21 cellular contexts compared by ENCODE assay signal in the genomic region with DNA sequence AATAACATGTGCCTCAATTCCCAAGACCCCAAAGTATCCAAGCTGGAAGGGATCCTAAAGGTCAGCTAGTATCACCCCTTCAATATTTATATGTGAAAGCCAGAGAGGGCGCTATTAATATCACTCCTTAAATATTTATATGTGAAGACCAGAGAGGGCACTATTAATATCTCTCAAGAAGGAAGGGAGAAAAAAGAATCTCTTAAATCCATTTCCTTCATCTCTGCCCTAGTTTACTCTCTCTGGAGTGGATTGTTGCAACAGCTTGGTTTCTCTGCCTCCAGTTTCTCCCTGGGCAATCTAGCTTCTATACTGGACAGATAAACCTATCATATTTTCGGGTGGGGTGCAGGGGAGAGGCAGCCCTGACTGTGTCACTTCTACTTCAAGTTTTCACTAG. TPM values are rescaled to one million over a fixed set of nuclear protein-coding genes. Genes with fewer than 3 reads are reported as not detected.
DNase-seq lines count a peak whose midpoint lies in the region; ATAC-seq and TF ChIP-seq lines count a peak whose summit lies in the region.
"Had no signal": no experiment of that assay in that cellular context is flagged by ENCODE, and none has a peak within 500 bp of the region (broad histone marks: within the 10 kb centered on the region; RNA-seq: fewer than 3 reads in every experiment).

No MANE protein-coding gene starts in this region.

- H3K14ac ChIP-seq in IMR-90 (replicated peaks; ENCODE audit: low read depth, low read length), result peak overlapping the region; percentile 81

- TF ChIP-seq CTCF in IMR-90 (conservative IDR thresholded peaks at IDR 0.05; ENCODE audit: low read depth, low read length) (no peak), fibroblast of lung (conservative IDR thresholded peaks at IDR 0.05 in 1 of 2, IDR thresholded peaks at IDR 0.05 in 1 of 2; ENCODE audit: low read depth in 1 of 2, low read length in 2 of 2) (no peak), mucosa of descending colon (IDR thresholded peaks at IDR 0.05) (no peak), thoracic aorta (IDR thresholded peaks at IDR 0.05) (no peak)

- CTCF ChIA-PET in IMR-90 (lab: Yijun Ruan, JAX), result interaction anchor here (0.8 kb wide), 1 partner anchor 10 kb away, joined by 4 read pairs; no protein-coding TSS in a partner anchor

- no peak overlapping the region for H3K23ac ChIP-seq in IMR-90 (ENCODE audit: low read depth, low read length)

- no peak overlapping the region for H4K5ac ChIP-seq in IMR-90 (ENCODE audit: low read depth, low read length)

- H2AK9ac ChIP-seq in IMR-90 (replicated peaks; ENCODE audit: low read depth, low read length, poor library complexity), result no peak overlapping the region

- H2BK5ac ChIP-seq in IMR-90 (ENCODE audit: low read depth, low read length, poor library complexity, severe bottlenecking), result peak overlapping the region; percentile 28

- no peak overlapping the region for H3K4me2 ChIP-seq in IMR-90 (ENCODE audit: low read depth, low read length)
- no peak overlapping the region for H3K4me2 ChIP-seq in fibroblast of lung (ENCODE audit: extremely low read depth, insufficient read depth, low read length)

- H4K20me1 ChIP-seq in IMR-90 (ENCODE audit: insufficient read depth, low read length) (no peaks in the 10 kb centered on the region), fibroblast of lung (ENCODE audit: control insufficient read depth, extremely low read depth, insufficient read depth, low read length) (no peaks in the 10 kb centered on the region)

- H4K8ac ChIP-seq in IMR-90 (ENCODE audit: low read depth in 2 of 2, low read length in 2 of 2), result no peak overlapping the region

- TF ChIP-seq RAD21 in IMR-90 (IDR thresholded peaks at IDR 0.05; ENCODE audit: low read length), result no peak

- H3K4me1 ChIP-seq in IMR-90 (ENCODE audit: control insufficient read depth, insufficient read depth, low read length) (no peaks in the 10 kb centered on the region), fibroblast of lung (ENCODE audit: control insufficient read depth, extremely low read depth, insufficient read depth, low read length) (no peaks in the 10 kb centered on the region), mucosa of descending colon (ENCODE audit: low read depth) (no peaks in the 10 kb centered on the region), thoracic aorta (ENCODE audit: control insufficient read depth in 1 of 2, low read depth in 2 of 2) (peaks cover 9 to 19% of the 10 kb centered on the region in 2 donors)
- H3K4me1 ChIP-seq: parathyroid adenoma had no signal

- POLR2A ChIA-PET in IMR-90 (lab: Charles Lee; ENCODE audit: unreplicated experiment), result no interaction called here

- H4K91ac ChIP-seq in IMR-90 (ENCODE audit: insufficient read depth, low read depth, low read length), result no peak overlapping the region

- H3K36me3 ChIP-seq in IMR-90 (ENCODE audit: control insufficient read depth, insufficient read depth, low read length) (no peaks in the 10 kb centered on the region), fibroblast of lung (ENCODE audit: control insufficient read depth, insufficient read depth, low read length) (no peaks in the 10 kb centered on the region), mucosa of descending colon (ENCODE audit: low read depth) (no peaks in the 10 kb centered on the region), thoracic aorta (no peaks in the 10 kb centered on the region)
- H3K36me3 ChIP-seq: tibial nerve, WERI-Rb-1 had no signal

- no peak overlapping the region for H2AK5ac ChIP-seq in IMR-90 (ENCODE audit: low read depth, low read length)

- dilution Hi-C loops in IMR-90 (cut with HindIII; ENCODE audit: low sequenced_read_pairs, unreplicated experiment), result no loop called here

- no peak for DNase-seq in IMR-90
- DNase-seq in fibroblast of lung (ENCODE audit: low read depth in 2 of 2), result no peak
- no peak for DNase-seq in mucosa of descending colon
- no peak for DNase-seq in thoracic aorta (ENCODE audit: low spot score)
- no peak for DNase-seq in NCI-H226
- DNase-seq in posterior vena cava (ENCODE audit: low spot score), result no peak
- no peak for DNase-seq in RKO (ENCODE audit: low spot score)
- DNase-seq: activated CD4-positive, alpha-beta T cell treated with anti-CD3 and anti-CD28 coated beads, Interleukin-2, amount 50 U/mL, for 48 hours; activated naive CD4-positive, alpha-beta T cell treated with anti-CD3 and anti-CD28 coated beads, Interleukin-2, amount 10 ng/mL, durations not matched to agents 7 days and 5 days; CD8-positive, alpha-beta memory T cell; cortex of kidney; MV-4-11; naive B cell; NCI-H2029; NCI-H510A treated with DMSO at 0.1 percent for 48 hours; SHP77; stimulated activated CD4-positive, alpha-beta T cell treated with anti-CD3 and anti-CD28 coated beads, Interleukin-12 subunit alpha, Interleukin-12 subunit beta, amount 100 ng/mL, for 4 hours; WERI-Rb-1 had no signal

- peak overlapping the region; percentile 11; the same call in 1 of the 2 replicates for H3K56ac ChIP-seq in IMR-90 (ENCODE audit: extremely low read depth, insufficient read depth, low read length)

- H3K79me2 ChIP-seq in fibroblast of lung (ENCODE audit: control insufficient read depth, insufficient read depth, low read length), result no peaks in the 10 kb centered on the region
- H3K79me2 ChIP-seq: parathyroid adenoma had no signal

- H3K4ac ChIP-seq in IMR-90 (ENCODE audit: low read depth, low read length), result peak overlapping the region; percentile 65; the same call in 1 of the 2 replicates

- no peak overlapping the region for H3K18ac ChIP-seq in IMR-90 (ENCODE audit: low read depth, low read length)

- no peaks in the 10 kb centered on the region for H3K9me3 ChIP-seq in IMR-90 (ENCODE audit: control insufficient read depth, insufficient read depth, low read length)
- no peaks in the 10 kb centered on the region for H3K9me3 ChIP-seq in fibroblast of lung (ENCODE audit: control insufficient read depth, insufficient read depth, low read depth, low read length)
- H3K9me3 ChIP-seq in mucosa of descending colon, result no peaks in the 10 kb centered on the region
- no peaks in the 10 kb centered on the region for H3K9me3 ChIP-seq in thoracic aorta
- H3K9me3 ChIP-seq: tibial nerve had no signal

- WGBS in IMR-90 (ENCODE audit: extremely low coverage in 2 of 2, insufficient read length in 1 of 2), 2 experiments, result no CpG with 5 or more reads among the region's 2 CpGs

- peak overlapping the region; percentile 76; the same call in 1 of the 2 replicates for H2BK20ac ChIP-seq in IMR-90 (ENCODE audit: low read depth, low read length)

- no peak overlapping the region for H3K27ac ChIP-seq in IMR-90 (ENCODE audit: insufficient read depth, low read length)
- no peak overlapping the region for H3K27ac ChIP-seq in fibroblast of lung (ENCODE audit: insufficient read depth, low read length)
- peak overlapping the region; percentile 85 for H3K27ac ChIP-seq in thoracic aorta
- H3K27ac ChIP-seq: WERI-Rb-1 had no signal

- no TSS peak for BruUV-seq in IMR-90 (replicated peaks; lab: Mats Ljungman, UMichigan)

- H2BK120ac ChIP-seq in IMR-90 (ENCODE audit: low read depth, low read length), result peak overlapping the region; percentile 68; the same call in 1 of the 2 replicates

- H3K27me3 ChIP-seq in IMR-90 (ENCODE audit: control insufficient read depth, insufficient read depth, low read length) (no peaks in the 10 kb centered on the region), fibroblast of lung (ENCODE audit: control insufficient read depth, insufficient read depth, low read length) (no peaks in the 10 kb centered on the region), thoracic aorta (replicated peaks; ENCODE audit: insufficient read depth) (no peaks in the 10 kb centered on the region)
- H3K27me3 ChIP-seq: tibial nerve had no signal

- no peaks in the 10 kb centered on the region for H3K79me1 ChIP-seq in IMR-90 (ENCODE audit: low read depth in 1 of 2, low read length in 2 of 2)

- H2AFZ ChIP-seq in IMR-90 (replicated peaks; ENCODE audit: low read length, poor library complexity), result no peak overlapping the region
- peak overlapping the region; percentile 46 for H2AFZ ChIP-seq in fibroblast of lung (ENCODE audit: low read length)
- H2AFZ ChIP-seq: parathyroid adenoma had no signal

- no peak overlapping the region for H2BK15ac ChIP-seq in IMR-90 (ENCODE audit: low read depth, low read length)

- TF ChIP-seq POLR2A in IMR-90 (IDR thresholded peaks at IDR 0.05; ENCODE audit: low read depth, low read length), result no peak

- no peak overlapping the region for H3K4me3 ChIP-seq in IMR-90 (ENCODE audit: insufficient read depth, low read depth, low read length)
- no peak overlapping the region for H3K4me3 ChIP-seq in fibroblast of lung (replicated peaks in 1 of 4; ENCODE audit: control extremely low read depth in 1 of 4, insufficient read depth in 1 of 4, low read depth in 3 of 4, low read length in 4 of 4)
- no peak overlapping the region for H3K4me3 ChIP-seq in mucosa of descending colon
- peak overlapping the region; percentile 19 for H3K4me3 ChIP-seq in thoracic aorta
- H3K4me3 ChIP-seq: tibial nerve had no signal

- in situ Hi-C loops in IMR-90 (cut with MboI; ENCODE audit: low sequenced_read_pairs), result no loop called here

- H3K9me1 ChIP-seq in IMR-90 (ENCODE audit: insufficient read depth, low read length), result no peaks in the 10 kb centered on the region

- no peak for ATAC-seq in IMR-90 (ENCODE audit: low read depth)
- ATAC-seq in mucosa of descending colon, result peak; percentile 34
- ATAC-seq in thoracic aorta (ENCODE audit: insufficient number of reproducible peaks, low FRiP score, low read depth), result no peak
- ATAC-seq in HG02870 (IDR thresholded peaks at IDR 0.05; ENCODE audit: unreplicated experiment), result no peak

- intact Hi-C loops in IMR-90 (cut with micrococcal nuclease), result no loop called here
- intact Hi-C loops in mucosa of descending colon (cut with DNase I, micrococcal nuclease), result no loop called here
- intact Hi-C loops in posterior vena cava (cut with DNase I), result loop anchor here in 1 of 2 donors (5.0 kb wide), 1 partner anchor 34 kb away; no protein-coding TSS in a partner anchor

- H3K9ac ChIP-seq in IMR-90 (ENCODE audit: low read depth, low read length), result no peak overlapping the region
- no peak overlapping the region for H3K9ac ChIP-seq in fibroblast of lung (ENCODE audit: insufficient read depth, low read length)
- H3K9ac ChIP-seq: parathyroid adenoma had no signal

TF ChIP-seq in IMR-90, 13 proteins besides CTCF, POLR2A, EP300 and RAD21 (continues in another document):
- no peak for TF ChIP-seq SMC3 (IDR thresholded peaks at IDR 0.05; ENCODE audit: low read depth, low read length)
- TF ChIP-seq BHLHE40 (IDR thresholded peaks at IDR 0.05; ENCODE audit: low read depth, low read length), result no peak

RNA-seq across cellular contexts. Expression of a gene that starts 31.6 kb away (rescaled TPM):
- 580 and 619 TPM in 2 replicates for total RNA-seq in IMR-90 (2012; rRNA removed)
- 422 TPM in 2 replicates for polyA plus RNA-seq in IMR-90 (2012; rRNA removed)
- 175 and 199 TPM in 2 replicates for polyA plus RNA-seq in IMR-90 (2012; cell fraction: cytosol; rRNA removed)
- polyA plus RNA-seq in IMR-90 (2012; cell fraction: nucleus; rRNA removed; ENCODE audit: low replicate concordance), result 152 and 305 TPM in 2 replicates
- 107 and 148 TPM in 2 replicates for total RNA-seq in fibroblast of lung
- polyA plus RNA-seq in fibroblast of lung, result 488 and 590 TPM in 2 replicates
- polyA plus RNA-seq in fibroblast of lung (2012), result 379 and 414 TPM in 2 replicates
- polyA minus RNA-seq in fibroblast of lung (ENCODE audit: low replicate concordance), result 582 and 606 TPM in 2 replicates
- total RNA-seq in mucosa of descending colon, result 100 to 1,000 TPM in 1 of 3 donors, 10 to 100 TPM in 2; 25.9 to 127 (median 66.2) TPM
- total RNA-seq in thoracic aorta, result 100 to 1,000 TPM; 365 to 428 TPM
- total RNA-seq in posterior vena cava, result 100 to 1,000 TPM; 342 to 478 TPM

Comparison
In these comparisons a context has a peak if more than half of its experiments do, and no peak if none do; other contexts are left out.
1. H3K27ac ChIP-seq: peak in thoracic aorta (2 of 2); none in IMR-90 (single experiment) and fibroblast of lung (single experiment).